ENCODE assay signal across 21 cellular contexts in genomic region chr7:73852500-73852899, GRCh38. TPM values are rescaled to one million over a fixed set of nuclear protein-coding genes. Genes with fewer than 3 reads are reported as not detected.
DNase-seq lines count a peak whose midpoint lies in the region; ATAC-seq and TF ChIP-seq lines count a peak whose summit lies in the region.
"Had no signal": no experiment of that assay in that cellular context is flagged by ENCODE, and none has a peak within 500 bp of the region (broad histone marks: within the 10 kb centered on the region; RNA-seq: fewer than 3 reads in every experiment).

No MANE protein-coding gene starts in this region.

- peaks cover 43% of the 10 kb centered on the region for H3K4me1 ChIP-seq in mammary epithelial cell (ENCODE audit: insufficient read depth, low read length)

- no peaks in the 10 kb centered on the region for H3K9me3 ChIP-seq in mammary epithelial cell (replicated peaks; ENCODE audit: insufficient read depth, low read length)
- H3K9me3 ChIP-seq: ascending aorta, lower lobe of right lung, upper lobe of right lung had no signal

- in situ Hi-C loops in mammary epithelial cell (cut with MboI; ENCODE audit: low sequenced_read_pairs in 2 of 2) (loop anchor here (10.0 to 25.0 kb wide), 3 partner anchors 48 to 335 kb away; partner anchors contain the start of gene MLXIPL (in 1 of the 2)), GM13977 (cut with MboI; ENCODE audit: low pct_unique_long_range_greater_than_20kb, low sequenced_read_pairs, unreplicated experiment) (loop anchor here (25.0 kb wide), 1 partner anchor 240 kb away; the partner anchor contains the start of gene MLXIPL)

- peak; percentile 37 for DNase-seq in natural killer cell treated with Interleukin-12 subunit alpha and Interleukin-12 subunit beta and Interleukin-15 and Interleukin-18, amount 100 ng/mL, for 72 hours (ENCODE audit: low spot score)
- DNase-seq in natural killer cell (no peak), mammary epithelial cell (no peak), mesothelial cell of epicardium (ENCODE audit: low spot score in 2 of 2, unreplicated experiment in 2 of 2) (no peak), GM13977 (ENCODE audit: low spot score) (no peak), mesenteric fat pad (ENCODE audit: low spot score) (no peak), activated gamma-delta T cell (lab: John Stamatoyannopoulos, UW) (no peak)
- DNase-seq in activated T-cell treated with anti-CD3 and anti-CD28 coated beads, Interleukin-2, amount 50 U/mL, for 72 hours: no peak
- DNase-seq: activated effector memory CD4-positive, alpha-beta T cell treated with Interleukin-2 at 50 U/mL for 16 hours; glutamatergic neuron; lower lobe of right lung; naive thymus-derived CD8-positive, alpha-beta T cell; NCI-H2171; NCI-H774; stimulated activated CD4-positive, alpha-beta T cell treated with anti-CD3 and anti-CD28 coated beads, Interleukin-12 subunit alpha, Interleukin-12 subunit beta, amount 100 ng/mL, for 4 hours; stimulated activated naive B cell treated with anti-CD40 and anti-IgM and Interleukin-4, amounts not matched to agents 10 μg/mL and 1 μg/mL and 100 μg/mL, for 72 hours; upper lobe of right lung had no signal

- H2AFZ ChIP-seq in mammary epithelial cell (ENCODE audit: low read depth, low read length): no peak overlapping the region

- peaks cover 9 to 14% of the 10 kb centered on the region in 2 donors for H3K4me1 Mint-ChIP-seq in natural killer cell treated with Interleukin-12 subunit alpha and Interleukin-12 subunit beta and Interleukin-15 and Interleukin-18, amount 100 ng/mL, for 72 hours (ENCODE audit: low read depth in 2 of 2)
- peaks cover 4 to 7% of the 10 kb centered on the region in 2 donors for H3K4me1 Mint-ChIP-seq in natural killer cell
- H3K4me1 Mint-ChIP-seq in mesothelial cell of epicardium: peaks cover 30% of the 10 kb centered on the region
- H3K4me1 Mint-ChIP-seq in activated T-cell treated with anti-CD3 and anti-CD28 coated beads, Interleukin-2, amount 50 U/mL, for 72 hours (ENCODE audit: low read depth): peaks cover 38% of the 10 kb centered on the region

- H3K9me3 Mint-ChIP-seq in natural killer cell treated with Interleukin-12 subunit alpha and Interleukin-12 subunit beta and Interleukin-15 and Interleukin-18, amount 100 ng/mL, for 72 hours: no peaks in the 10 kb centered on the region
- H3K9me3 Mint-ChIP-seq in natural killer cell (no peaks in the 10 kb centered on the region), mesothelial cell of epicardium (no peaks in the 10 kb centered on the region)
- no peaks in the 10 kb centered on the region for H3K9me3 Mint-ChIP-seq in activated T-cell treated with anti-CD3 and anti-CD28 coated beads, Interleukin-2, amount 50 U/mL, for 72 hours
- H3K9me3 Mint-ChIP-seq: naive thymus-derived CD8-positive, alpha-beta T cell; stimulated activated naive B cell treated with anti-CD40 and anti-IgM and Interleukin-4, amounts not matched to agents 10 μg/mL and 1 μg/mL and 100 μg/mL, for 72 hours had no signal

- no peaks in the 10 kb centered on the region for H3K27me3 ChIP-seq in mammary epithelial cell (ENCODE audit: insufficient read depth, low read length)
- H3K27me3 ChIP-seq: ascending aorta had no signal

- 96% methylated on average over 5 of the region's 5 CpGs for WGBS in mammary epithelial cell (ENCODE audit: low coverage, missing lambda C conversion rate)

- H3K4me3 ChIP-seq in mammary epithelial cell (replicated peaks in 1 of 3; ENCODE audit: insufficient read depth in 1 of 3, low read depth in 2 of 3, low read length in 3 of 3): no peak overlapping the region
- H3K4me3 ChIP-seq: ascending aorta, lower lobe of right lung, upper lobe of right lung had no signal

- H3K4me3 Mint-ChIP-seq in natural killer cell treated with Interleukin-12 subunit alpha and Interleukin-12 subunit beta and Interleukin-15 and Interleukin-18, amount 100 ng/mL, for 72 hours: no peak overlapping the region
- H3K4me3 Mint-ChIP-seq in natural killer cell (no peak overlapping the region), mesothelial cell of epicardium (no peak overlapping the region)
- H3K4me3 Mint-ChIP-seq in activated T-cell treated with anti-CD3 and anti-CD28 coated beads, Interleukin-2, amount 50 U/mL, for 72 hours: no peak overlapping the region
- H3K4me3 Mint-ChIP-seq: naive thymus-derived CD8-positive, alpha-beta T cell; stimulated activated naive B cell treated with anti-CD40 and anti-IgM and Interleukin-4, amounts not matched to agents 10 μg/mL and 1 μg/mL and 100 μg/mL, for 72 hours; WTC11 had no signal

- dilution Hi-C loops in mammary epithelial cell (cut with HindIII; ENCODE audit: low sequenced_read_pairs): no loop called here

- peaks cover 30 to 31% of the 10 kb centered on the region in 2 donors for H3K27me3 Mint-ChIP-seq in natural killer cell treated with Interleukin-12 subunit alpha and Interleukin-12 subunit beta and Interleukin-15 and Interleukin-18, amount 100 ng/mL, for 72 hours
- peaks cover 13 to 19% of the 10 kb centered on the region in 2 donors for H3K27me3 Mint-ChIP-seq in natural killer cell (ENCODE audit: low read depth in 2 of 2)
- peaks cover 18% of the 10 kb centered on the region for H3K27me3 Mint-ChIP-seq in mesothelial cell of epicardium (ENCODE audit: low read depth)
- H3K27me3 Mint-ChIP-seq in activated T-cell treated with anti-CD3 and anti-CD28 coated beads, Interleukin-2, amount 50 U/mL, for 72 hours (ENCODE audit: low read depth): peaks cover 44% of the 10 kb centered on the region

- TF ChIP-seq CTCF in natural killer cell (IDR thresholded peaks at IDR 0.05) (no peak), mammary epithelial cell (conservative IDR thresholded peaks at IDR 0.05 in 1 of 2, IDR thresholded peaks at IDR 0.05 in 1 of 2; ENCODE audit: extremely low read depth in 1 of 2, insufficient read depth in 1 of 2, low read depth in 1 of 2, low read length in 2 of 2) (no peak), mesothelial cell of epicardium (IDR thresholded peaks at IDR 0.05; ENCODE audit: unreplicated experiment) (no peak), GM13977 (IDR thresholded peaks at IDR 0.05; ENCODE audit: extremely low read depth, insufficient read depth, missing control alignments) (no peak)

- H3K27ac ChIP-seq in mammary epithelial cell (ENCODE audit: insufficient read depth, low read depth, low read length): peak overlapping the region; percentile 98
- H3K27ac ChIP-seq: lower lobe of right lung, upper lobe of right lung had no signal

- H3K79me2 ChIP-seq in mammary epithelial cell (ENCODE audit: insufficient read depth, low read length): no peaks in the 10 kb centered on the region

- CTCF ChIA-PET in mammary epithelial cell (lab: Charles Lee; ENCODE audit: low non-redundant PET): no interaction called here

- no peaks in the 10 kb centered on the region for H3K36me3 ChIP-seq in mammary epithelial cell (ENCODE audit: insufficient read depth, low read length)
- H3K36me3 ChIP-seq: ascending aorta, lower lobe of right lung, upper lobe of right lung had no signal

- no TSS peak for BruUV-seq in mammary epithelial cell (replicated peaks; lab: Mats Ljungman, UMichigan)

- H3K27ac Mint-ChIP-seq in natural killer cell treated with Interleukin-12 subunit alpha and Interleukin-12 subunit beta and Interleukin-15 and Interleukin-18, amount 100 ng/mL, for 72 hours: peak overlapping the region in 1 of 2 donors; percentile 27
- no peak overlapping the region for H3K27ac Mint-ChIP-seq in natural killer cell
- H3K27ac Mint-ChIP-seq in mesothelial cell of epicardium: peak overlapping the region; percentile 97
- no peak overlapping the region for H3K27ac Mint-ChIP-seq in activated T-cell treated with anti-CD3 and anti-CD28 coated beads, Interleukin-2, amount 50 U/mL, for 72 hours
- H3K27ac Mint-ChIP-seq: stimulated activated naive B cell treated with anti-CD40 and anti-IgM and Interleukin-4, amounts not matched to agents 10 μg/mL and 1 μg/mL and 100 μg/mL, for 72 hours; WTC11 had no signal

- ATAC-seq in natural killer cell treated with Interleukin-12 subunit alpha and Interleukin-12 subunit beta and Interleukin-15 and Interleukin-18, amount 100 ng/mL, for 72 hours: no peak
- no peak for ATAC-seq in natural killer cell
- no peak for ATAC-seq in activated T-cell treated with anti-CD3 and anti-CD28 coated beads, Interleukin-2, amount 50 U/mL, for 72 hours (replicated peaks in 1 of 2)
- ATAC-seq: lower lobe of right lung; naive thymus-derived CD8-positive, alpha-beta T cell; Right ventricle myocardium inferior; upper lobe of right lung; WTC11 had no signal

- peak overlapping the region; percentile 45 for H3K9ac ChIP-seq in mammary epithelial cell (ENCODE audit: insufficient read depth, low read length)

- intact Hi-C loops in natural killer cell (cut with micrococcal nuclease): no loop called here
- intact Hi-C loops in mammary epithelial cell (cut with micrococcal nuclease): no loop called here

- no peaks in the 10 kb centered on the region for H3K36me3 Mint-ChIP-seq in natural killer cell treated with Interleukin-12 subunit alpha and Interleukin-12 subunit beta and Interleukin-15 and Interleukin-18, amount 100 ng/mL, for 72 hours
- H3K36me3 Mint-ChIP-seq in natural killer cell (no peaks in the 10 kb centered on the region), mesothelial cell of epicardium (no peaks in the 10 kb centered on the region)
- H3K36me3 Mint-ChIP-seq in activated T-cell treated with anti-CD3 and anti-CD28 coated beads, Interleukin-2, amount 50 U/mL, for 72 hours (ENCODE audit: insufficient read depth in 2 of 2): no peaks in the 10 kb centered on the region
- H3K36me3 Mint-ChIP-seq: naive thymus-derived CD8-positive, alpha-beta T cell; stimulated activated naive B cell treated with anti-CD40 and anti-IgM and Interleukin-4, amounts not matched to agents 10 μg/mL and 1 μg/mL and 100 μg/mL, for 72 hours had no signal

- no peaks in the 10 kb centered on the region for H4K20me1 ChIP-seq in mammary epithelial cell (ENCODE audit: insufficient read depth, low read length)

- no peak overlapping the region for H3K4me2 ChIP-seq in mammary epithelial cell (ENCODE audit: insufficient read depth, low read depth, low read length)

RNA-seq across cellular contexts. Expression of gene TMEM270, which starts 8.5 kb away (rescaled TPM):
- total RNA-seq in natural killer cell treated with Interleukin-12 subunit alpha and Interleukin-12 subunit beta and Interleukin-15 and Interleukin-18, amount 100 ng/mL, for 72 hours: not detected
- total RNA-seq in natural killer cell: not detected
- not detected for total RNA-seq in mammary epithelial cell
- polyA plus RNA-seq in mammary epithelial cell: not detected
- polyA minus RNA-seq in mammary epithelial cell: not detected
- total RNA-seq in mesothelial cell of epicardium: not detected in 3 replicates
- total RNA-seq in activated T-cell treated with anti-CD3 and anti-CD28 coated beads, Interleukin-2, amount 50 U/mL, for 72 hours: not detected
- not detected for total RNA-seq in mesenteric fat pad
- total RNA-seq: activated CD8-positive, alpha-beta memory T cell treated with anti-CD3 and anti-CD28 coated beads for 36 hours; ascending aorta; lower lobe of right lung; naive thymus-derived CD8-positive, alpha-beta T cell; Right ventricle myocardium inferior; upper lobe of right lung had no signal
- polyA plus RNA-seq: naive thymus-derived CD8-positive, alpha-beta T cell had no signal

RNA-seq across cellular contexts. Expression of gene METTL27, which starts 10.2 kb away (rescaled TPM):
- total RNA-seq in natural killer cell treated with Interleukin-12 subunit alpha and Interleukin-12 subunit beta and Interleukin-15 and Interleukin-18, amount 100 ng/mL, for 72 hours: not detected
- total RNA-seq in natural killer cell (1 to 10 TPM in 1 of 3 donors, not detected in 2; 1.2 TPM), mammary epithelial cell (1 to 10 TPM; 8.5 to 9.1 TPM), mesothelial cell of epicardium (7.9 to 11.4 TPM (median 8.7 TPM) in 3 replicates), mesenteric fat pad (1.7 TPM)
- 11.0 TPM for polyA plus RNA-seq in mammary epithelial cell
- polyA minus RNA-seq in mammary epithelial cell: 3.6 TPM
- 1 to 10 TPM in 1 of 2 donors, not detected in 1; 1.8 TPM for total RNA-seq in activated T-cell treated with anti-CD3 and anti-CD28 coated beads, Interleukin-2, amount 50 U/mL, for 72 hours
- total RNA-seq: ascending aorta had no signal

RNA-seq across cellular contexts. Expression of gene CLDN4, which starts 21.7 kb away (rescaled TPM):
- total RNA-seq in natural killer cell treated with Interleukin-12 subunit alpha and Interleukin-12 subunit beta and Interleukin-15 and Interleukin-18, amount 100 ng/mL, for 72 hours: not detected
- under 1 TPM; 0.09 to 0.30 (median 0.20) TPM for total RNA-seq in natural killer cell
- 10 to 100 TPM in 1 of 2 donors, 1 to 10 TPM in 1; 6.2 to 11.7 TPM for total RNA-seq in mammary epithelial cell
- polyA plus RNA-seq in mammary epithelial cell: 18.7 TPM
- polyA minus RNA-seq in mammary epithelial cell: 6.8 TPM
- 158 to 175 TPM (median 165 TPM) in 3 replicates for total RNA-seq in mesothelial cell of epicardium
- total RNA-seq in activated T-cell treated with anti-CD3 and anti-CD28 coated beads, Interleukin-2, amount 50 U/mL, for 72 hours: under 1 TPM; 0.34 to 0.53 TPM
- total RNA-seq in mesenteric fat pad: 0.71 TPM
- total RNA-seq: activated CD8-positive, alpha-beta memory T cell treated with anti-CD3 and anti-CD28 coated beads for 36 hours; Right ventricle myocardium inferior had no signal

Comparison
In these comparisons a context has a peak if more than half of its experiments do, and no peak if none do; other contexts are left out.
1. RNA of gene CLDN4, which starts 21.7 kb away (total RNA-seq): 158 to 175 TPM in mesothelial cell of epicardium; 6.2 to 11.7 TPM in mammary epithelial cell, 0.71 TPM in mesenteric fat pad (single experiment), 0.34 to 0.53 TPM in activated T-cell treated with anti-CD3 and anti-CD28 coated beads, Interleukin-2, amount 50 U/mL, for 72 hours, 0.09 to 0.30 TPM in natural killer cell and not detected in natural killer cell treated with Interleukin-12 subunit alpha and Interleukin-12 subunit beta and Interleukin-15 and Interleukin-18, amount 100 ng/mL, for 72 hours; every median in the first group is over 10 times any median in the second.